1 cellular context compared by ENCODE assay signal in genomic region chr16:81645925-81646324, GRCh38.
TF ChIP-seq lines count a peak whose summit lies in the region.

No MANE protein-coding gene starts in this region.

TF ChIP-seq in IMR-90, 13 proteins besides CTCF, POLR2A, EP300 and RAD21:
- TF ChIP-seq ELK1 (IDR thresholded peaks at IDR 0.05; ENCODE audit: borderline replicate concordance, low read depth, low read length) (no peak), FOS (IDR thresholded peaks at IDR 0.05; ENCODE audit: low read depth, low read length) (no peak)
TF ChIP-seq in IMR-90: peak in this region for 0.
